ENCODE assay signal across 8 cellular contexts in genomic region chr4:15162465-15163283, GRCh38.
DNase-seq lines count a peak whose midpoint lies in the region; ATAC-seq, FAIRE-seq and TF ChIP-seq lines count a peak whose summit lies in the region.

No MANE protein-coding gene starts in this region.

- CTCF ChIA-PET in CD4-positive, alpha-beta T cell (lab: Charles Lee), result interaction anchor here (0.6 kb wide), 1 partner anchor 1453 kb away, joined by 3 read pairs; no protein-coding TSS in a partner anchor

- no peak overlapping the region for H3K4me3 ChIP-seq in HFF-Myc (replicated peaks; ENCODE audit: low read depth, low read length)
- no peak overlapping the region for H3K4me3 ChIP-seq in foreskin fibroblast (ENCODE audit: low read depth in 1 of 2, low read length in 2 of 2)

- H3K9me3 ChIP-seq in CD4-positive, alpha-beta T cell (ENCODE audit: control insufficient read depth, low read length), result no peaks in the 10 kb centered on the region

- H3K9me3 Mint-ChIP-seq in CD4-positive, alpha-beta T cell, result no peaks in the 10 kb centered on the region
- peaks cover 2% of the 10 kb centered on the region for H3K9me3 Mint-ChIP-seq in stimulated activated memory B cell treated with anti-CD40 and anti-IgM and Interleukin-4, amounts not matched to agents 10 μg/mL and 1 μg/mL and 100 μg/mL, for 72 hours

- no peaks in the 10 kb centered on the region for H3K4me1 Mint-ChIP-seq in CD4-positive, alpha-beta T cell (ENCODE audit: low read depth)
- H3K4me1 Mint-ChIP-seq in stimulated activated memory B cell treated with anti-CD40 and anti-IgM and Interleukin-4, amounts not matched to agents 10 μg/mL and 1 μg/mL and 100 μg/mL, for 72 hours, result peaks cover 6% of the 10 kb centered on the region

- no peak for ATAC-seq in CD4-positive, alpha-beta T cell (ENCODE audit: poor library complexity)
- ATAC-seq in HG03135 (IDR thresholded peaks at IDR 0.05; ENCODE audit: unreplicated experiment) (no peak), HG03521 (IDR thresholded peaks at IDR 0.05; ENCODE audit: unreplicated experiment) (no peak)
- no peak for ATAC-seq in stimulated activated memory B cell treated with anti-CD40 and anti-IgM and Interleukin-4, amounts not matched to agents 10 μg/mL and 1 μg/mL and 100 μg/mL, for 72 hours

- TF ChIP-seq CTCF in CD4-positive, alpha-beta T cell (IDR thresholded peaks at IDR 0.05), result peak; percentile 18
- TF ChIP-seq CTCF in HFF-Myc (IDR thresholded peaks at IDR 0.05; ENCODE audit: low read depth, low read length, missing control alignments) (peak; percentile 36), foreskin fibroblast (IDR thresholded peaks at IDR 0.05; ENCODE audit: low read depth, low read length) (peak; percentile 47)

- H3K36me3 Mint-ChIP-seq in CD4-positive, alpha-beta T cell (ENCODE audit: low read depth), result no peaks in the 10 kb centered on the region
- H3K36me3 Mint-ChIP-seq in stimulated activated memory B cell treated with anti-CD40 and anti-IgM and Interleukin-4, amounts not matched to agents 10 μg/mL and 1 μg/mL and 100 μg/mL, for 72 hours, result no peaks in the 10 kb centered on the region

- no peak overlapping the region for H3K27ac ChIP-seq in CD4-positive, alpha-beta T cell (ENCODE audit: low read depth, low read length)

- H3K27ac Mint-ChIP-seq in CD4-positive, alpha-beta T cell, result no peak overlapping the region
- H3K27ac Mint-ChIP-seq in stimulated activated memory B cell treated with anti-CD40 and anti-IgM and Interleukin-4, amounts not matched to agents 10 μg/mL and 1 μg/mL and 100 μg/mL, for 72 hours, result no peak overlapping the region

- POLR2A ChIA-PET in CD4-positive, alpha-beta T cell (lab: Charles Lee), result no interaction called here

- no peak for DNase-seq in CD4-positive, alpha-beta T cell
- DNase-seq in HFF-Myc (ENCODE audit: extremely low read depth, low read depth), result no peak
- peak; percentile 20 for DNase-seq in RCC 7860 (ENCODE audit: low spot score)
- peak in 1 of 2 donors; percentile 61 for DNase-seq in foreskin fibroblast
- DNase-seq in stimulated activated CD4-positive, alpha-beta T cell treated with anti-CD3 and anti-CD28 coated beads, Interleukin-15, amount 100 ng/mL, for 24 hours, result no peak

- H3K27me3 Mint-ChIP-seq in CD4-positive, alpha-beta T cell, result peaks cover 27% of the 10 kb centered on the region
- no peaks in the 10 kb centered on the region for H3K27me3 Mint-ChIP-seq in stimulated activated memory B cell treated with anti-CD40 and anti-IgM and Interleukin-4, amounts not matched to agents 10 μg/mL and 1 μg/mL and 100 μg/mL, for 72 hours

- peaks cover 4% of the 10 kb centered on the region for H3K27me3 ChIP-seq in CD4-positive, alpha-beta T cell (ENCODE audit: control insufficient read depth, insufficient read depth, low read length)

- H3K4me3 Mint-ChIP-seq in CD4-positive, alpha-beta T cell, result no peak overlapping the region
- no peak overlapping the region for H3K4me3 Mint-ChIP-seq in stimulated activated memory B cell treated with anti-CD40 and anti-IgM and Interleukin-4, amounts not matched to agents 10 μg/mL and 1 μg/mL and 100 μg/mL, for 72 hours

- intact Hi-C loops in CD4-positive, alpha-beta T cell (cut with DNase I, micrococcal nuclease), result no loop called here

- peak; percentile 77 for FAIRE-seq in RCC 7860 (lab: Jason Lieb, UNC)
